ENCODE assay signal across 9 cellular contexts in the genomic region with DNA sequence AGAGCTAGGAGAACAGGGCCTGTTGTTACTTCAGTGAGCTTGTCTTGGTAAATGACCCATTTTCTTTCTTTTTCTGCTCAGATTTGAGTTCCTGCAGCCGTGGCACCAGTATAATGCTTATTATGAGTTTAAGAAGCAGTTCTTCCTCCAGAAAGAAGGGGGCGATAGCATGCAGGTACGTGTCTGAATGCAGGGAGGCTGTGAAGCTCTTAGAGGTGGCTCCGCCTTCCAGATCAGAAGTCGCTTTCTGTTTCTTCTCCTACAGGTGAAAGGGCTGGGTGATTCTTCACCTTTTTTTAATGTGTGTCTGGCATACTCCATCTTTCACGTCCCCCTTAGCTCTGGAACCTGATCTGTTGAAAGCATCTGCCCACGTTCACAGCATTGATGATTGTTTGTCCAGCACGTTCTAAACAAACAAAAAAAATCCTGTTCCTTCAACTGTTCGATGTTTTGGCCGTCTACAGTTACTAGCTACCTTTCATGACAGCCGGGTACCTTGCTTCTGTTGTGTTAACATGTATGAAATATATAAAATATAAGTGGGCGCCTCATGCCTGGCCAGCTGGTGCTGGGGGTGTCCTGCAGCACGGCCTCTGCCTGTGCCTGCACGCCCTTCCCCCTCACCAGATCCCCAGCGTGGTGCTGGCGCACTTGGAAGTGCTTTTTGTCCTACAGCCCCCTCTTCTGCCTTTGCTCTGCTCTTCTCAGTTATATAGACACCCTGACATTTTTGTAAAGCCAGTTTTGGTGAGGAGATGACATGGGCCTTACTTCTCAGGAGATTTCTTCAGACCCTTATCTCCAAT. TPM values are rescaled to one million over a fixed set of nuclear protein-coding genes. Genes with fewer than 3 reads are reported as not detected.
A peak's percentile ranks its signal among the peaks of the same experiment; 100 is the strongest.
DNase-seq lines count a peak whose midpoint lies in the region; ATAC-seq and TF ChIP-seq lines count a peak whose summit lies in the region.
"Had no signal": no experiment of that assay in that cellular context is flagged by ENCODE, and none has a peak within 500 bp of the region (broad histone marks: within the 10 kb centered on the region; RNA-seq: fewer than 3 reads in every experiment).

No MANE protein-coding gene starts in this region.

- 74 to 81% methylated on average over 16 of the region's 16 CpGs for WGBS in tibial nerve, 2 donors

- H3K27ac ChIP-seq in tibial nerve, result no peak overlapping the region

- no peaks in the 10 kb centered on the region for H3K9me3 ChIP-seq in tibial nerve

- POLR2A ChIA-PET in AG04449 (lab: Yijun Ruan, JAX), result no interaction called here
- POLR2A ChIA-PET in activated CD8-positive, alpha-beta T cell treated with anti-CD3 and anti-CD28 coated beads, Interleukin-2, amount 10 ng/mL, durations not matched to agents 7 days and 5 days (lab: Charles Lee), result interaction anchor here (0.6 kb wide), 1 partner anchor 1388 kb away, joined by 5 read pairs; no protein-coding TSS in a partner anchor

- TF ChIP-seq EP300 in tibial nerve (IDR thresholded peaks at IDR 0.05), result no peak

- TF ChIP-seq CTCF in AG04449 (IDR thresholded peaks at IDR 0.05; ENCODE audit: insufficient read depth, low read length, missing control alignments) (peak; percentile 23), GM06990 (IDR thresholded peaks at IDR 0.05; ENCODE audit: insufficient read depth, low read length, poor library complexity, severe bottlenecking) (peak; percentile 26), tibial nerve (IDR thresholded peaks at IDR 0.05) (peak in 1 of 5 experiments; percentile 17)

- no peaks in the 10 kb centered on the region for H3K27me3 ChIP-seq in GM06990 (replicated peaks; ENCODE audit: control insufficient read depth, insufficient read depth, low read length)
- no peaks in the 10 kb centered on the region for H3K27me3 ChIP-seq in tibial nerve

- H3K4me1 Mint-ChIP-seq in activated CD8-positive, alpha-beta T cell treated with anti-CD3 and anti-CD28 coated beads, Interleukin-2, amount 10 ng/mL, durations not matched to agents 7 days and 5 days (ENCODE audit: low read depth), result peaks cover 3% of the 10 kb centered on the region

- peak; percentile 72 for ATAC-seq in activated CD8-positive, alpha-beta T cell treated with anti-CD3 and anti-CD28 coated beads, Interleukin-2, amount 10 ng/mL, durations not matched to agents 7 days and 5 days
- ATAC-seq in left lobe of liver, result peak; percentile 33

- H3K27me3 Mint-ChIP-seq in activated CD8-positive, alpha-beta T cell treated with anti-CD3 and anti-CD28 coated beads, Interleukin-2, amount 10 ng/mL, durations not matched to agents 7 days and 5 days (ENCODE audit: low read depth), result no peaks in the 10 kb centered on the region
- H3K27me3 Mint-ChIP-seq: stimulated activated naive CD8-positive, alpha-beta T cell treated with anti-CD3 and anti-CD28 coated beads, Interleukin-15, Interleukin-2, amounts not matched to agents 100 ng/mL and 50 ng/mL, for 24 hours had no signal

- H3K4me1 ChIP-seq in tibial nerve, result peaks cover 0 to 5% (median 0%) of the 10 kb centered on the region in 4 donors

- TF ChIP-seq POLR2A in tibial nerve (IDR thresholded peaks at IDR 0.05), result no peak

- H3K36me3 ChIP-seq in GM06990 (ENCODE audit: control insufficient read depth, insufficient read depth, low read length) (peaks cover 43% of the 10 kb centered on the region), tibial nerve (peaks cover 0 to 95% (median 27%) of the 10 kb centered on the region in 3 donors)

- H3K4me3 ChIP-seq in AG04449 (ENCODE audit: low read depth, low read length) (no peak overlapping the region), GM06990 (replicated peaks; ENCODE audit: low read depth, low read length) (no peak overlapping the region), tibial nerve (no peak overlapping the region)

- H3K27ac Mint-ChIP-seq in activated CD8-positive, alpha-beta T cell treated with anti-CD3 and anti-CD28 coated beads, Interleukin-2, amount 10 ng/mL, durations not matched to agents 7 days and 5 days, result no peak overlapping the region
- H3K27ac Mint-ChIP-seq: stimulated activated naive CD8-positive, alpha-beta T cell treated with anti-CD3 and anti-CD28 coated beads, Interleukin-15, Interleukin-2, amounts not matched to agents 100 ng/mL and 50 ng/mL, for 24 hours had no signal

- H3K4me3 Mint-ChIP-seq in activated CD8-positive, alpha-beta T cell treated with anti-CD3 and anti-CD28 coated beads, Interleukin-2, amount 10 ng/mL, durations not matched to agents 7 days and 5 days, result no peak overlapping the region
- H3K4me3 Mint-ChIP-seq: stimulated activated naive CD8-positive, alpha-beta T cell treated with anti-CD3 and anti-CD28 coated beads, Interleukin-15, Interleukin-2, amounts not matched to agents 100 ng/mL and 50 ng/mL, for 24 hours had no signal

- no peaks in the 10 kb centered on the region for H3K9me3 Mint-ChIP-seq in activated CD8-positive, alpha-beta T cell treated with anti-CD3 and anti-CD28 coated beads, Interleukin-2, amount 10 ng/mL, durations not matched to agents 7 days and 5 days (ENCODE audit: insufficient read depth)
- H3K9me3 Mint-ChIP-seq: stimulated activated naive CD8-positive, alpha-beta T cell treated with anti-CD3 and anti-CD28 coated beads, Interleukin-15, Interleukin-2, amounts not matched to agents 100 ng/mL and 50 ng/mL, for 24 hours had no signal

- no peak for DNase-seq in AG04449 (ENCODE audit: low read depth, low spot score)
- no peak for DNase-seq in GM06990 (ENCODE audit: extremely low read depth, insufficient read length)
- DNase-seq in NCI-H1105 treated with DMSO at 0.1 percent for 48 hours (lab: John Stamatoyannopoulos, UW), result peak; percentile 66
- DNase-seq in activated CD8-positive, alpha-beta T cell treated with anti-CD3 and anti-CD28 coated beads, Interleukin-2, amount 10 ng/mL, durations not matched to agents 7 days and 5 days, result peak; percentile 48
- peak; percentile 22 for DNase-seq in left lobe of liver (ENCODE audit: low spot score)
- DNase-seq in tibial nerve (ENCODE audit: low spot score in 2 of 2), result no peak
- DNase-seq in mucosa of gallbladder (ENCODE audit: low spot score), result no peak
- no peak for DNase-seq in foreskin melanocyte

- CTCF ChIA-PET in AG04449 (lab: Yijun Ruan, JAX), result interaction anchor here (1.0 to 1.4 kb wide), 4 partner anchors 10 to 75 kb away, joined by 3 to 11 read pairs (median 4); partner anchors contain the start of gene MMP17
- CTCF ChIA-PET in activated CD8-positive, alpha-beta T cell treated with anti-CD3 and anti-CD28 coated beads, Interleukin-2, amount 10 ng/mL, durations not matched to agents 7 days and 5 days (lab: Charles Lee), result interaction anchor here (0.9 to 1.4 kb wide), 6 partner anchors 9 to 75 kb away, joined by 3 to 5 read pairs (median 4); no protein-coding TSS in a partner anchor

- H3K36me3 Mint-ChIP-seq in activated CD8-positive, alpha-beta T cell treated with anti-CD3 and anti-CD28 coated beads, Interleukin-2, amount 10 ng/mL, durations not matched to agents 7 days and 5 days (ENCODE audit: low read depth), result peaks cover 67% of the 10 kb centered on the region

RNA-seq across cellular contexts. Expression of gene SFSWAP, which starts 44.6 kb away (rescaled TPM):
- 10 to 100 TPM; 50.4 to 53.6 TPM for total RNA-seq in activated CD8-positive, alpha-beta T cell treated with anti-CD3 and anti-CD28 coated beads, Interleukin-2, amount 10 ng/mL, durations not matched to agents 7 days and 5 days
- 15.7 TPM for total RNA-seq in left lobe of liver
- 10 to 100 TPM; 49.8 to 88.8 (median 71.3) TPM for total RNA-seq in tibial nerve
- 40.4 TPM for total RNA-seq in mucosa of gallbladder

Comparison
In these comparisons a context has a peak if more than half of its experiments do, and no peak if none do; other contexts are left out.
1. DNase-seq: peak in NCI-H1105 treated with DMSO at 0.1 percent for 48 hours (single experiment), activated CD8-positive, alpha-beta T cell treated with anti-CD3 and anti-CD28 coated beads, Interleukin-2, amount 10 ng/mL, durations not matched to agents 7 days and 5 days (single experiment) and left lobe of liver (single experiment); none in AG04449 (single experiment), GM06990 (single experiment), tibial nerve (0 of 2), mucosa of gallbladder (single experiment) and foreskin melanocyte (single experiment).